In genomic region chr11:123674297-123674696, GRCh38 we compare ENCODE assay signal across 23 cellular contexts. TPM values are rescaled to one million over a fixed set of nuclear protein-coding genes. Genes with fewer than 3 reads are reported as not detected.
"Had no signal": no experiment of that assay in that cellular context is flagged by ENCODE, and none has a peak within 500 bp of the region (broad histone marks: within the 10 kb centered on the region; RNA-seq: fewer than 3 reads in every experiment).

No MANE protein-coding gene starts in this region.

- DNase-seq: activated CD4-positive, alpha-beta T cell treated with anti-CD3 and anti-CD28 coated beads for 48 hours; activated CD4-positive, alpha-beta T cell treated with anti-CD3 and anti-CD28 coated beads, Interleukin-2, amount 50 U/mL, for 48 hours; activated CD8-positive, alpha-beta memory T cell treated with anti-CD3 and anti-CD28 coated beads for 24 hours; activated effector memory CD4-positive, alpha-beta T cell treated with Interleukin-2 at 50 U/mL for 16 hours; activated naive CD4-positive, alpha-beta T cell treated with Interleukin-2 at 50 U/mL for 16 hours; aorta; body of pancreas; caudate nucleus; cortex of kidney; effector memory CD8-positive, alpha-beta T cell; esophagus squamous epithelium; left cardiac atrium; naive B cell; nephron progenitor cell; right lobe of liver; stimulated activated CD4-positive, alpha-beta T cell treated with anti-CD3 and anti-CD28 coated beads, Interleukin-12 subunit alpha, Interleukin-12 subunit beta, amount 100 ng/mL, for 4 hours; stimulated activated CD4-positive, alpha-beta T cell treated with anti-CD3 and anti-CD28 coated beads, Interleukin-4, amount 100 ng/mL, for 1 hour; stimulated activated naive CD8-positive, alpha-beta T cell treated with anti-CD3 and anti-CD28 coated beads, Interleukin-15, Interleukin-2, amounts not matched to agents 100 U/mL and 50 U/mL, for 24 hours; T-helper 9 cell had no signal

- H3K36me3 ChIP-seq: esophagus squamous epithelium, neutrophil, right lobe of liver, thoracic aorta had no signal

- H3K27ac ChIP-seq: body of pancreas, esophagus squamous epithelium, neutrophil, right lobe of liver, thoracic aorta, VCaP had no signal

- ATAC-seq: body of pancreas; effector memory CD8-positive, alpha-beta T cell; left cardiac atrium; right lobe of liver; stimulated activated naive CD8-positive, alpha-beta T cell treated with anti-CD3 and anti-CD28 coated beads, Interleukin-15, Interleukin-2, amounts not matched to agents 100 U/mL and 50 U/mL, for 24 hours had no signal

- H3K4me1 ChIP-seq: body of pancreas, esophagus squamous epithelium, right lobe of liver had no signal

- H3K27me3 ChIP-seq: body of pancreas, right lobe of liver had no signal

- H3K4me3 ChIP-seq: body of pancreas, esophagus squamous epithelium, right lobe of liver, thoracic aorta had no signal

- H3K9me3 ChIP-seq: body of pancreas, esophagus squamous epithelium, neutrophil, right lobe of liver, thoracic aorta had no signal

RNA-seq across cellular contexts. Expression of gene SCN3B, which starts 19.9 kb away (rescaled TPM):
- total RNA-seq: osteocyte had no signal
